Comparison of ENCODE assay signal across 8 cellular contexts in genomic region chr11:76918941-76919386, GRCh38. TPM values are rescaled to one million over a fixed set of nuclear protein-coding genes. Genes with fewer than 3 reads are reported as not detected.
A peak's percentile ranks its signal among the peaks of the same experiment; 100 is the strongest.
DNase-seq lines count a peak whose midpoint lies in the region; ATAC-seq and TF ChIP-seq lines count a peak whose summit lies in the region.

No MANE protein-coding gene starts in this region.

- no peak overlapping the region for H3K27ac Mint-ChIP-seq in activated naive CD4-positive, alpha-beta T cell treated with anti-CD3 and anti-CD28 coated beads for 36 hours
- H3K27ac Mint-ChIP-seq in activated naive CD4-positive, alpha-beta T cell treated with anti-CD3 and anti-CD28 coated beads, Interleukin-2, amount 50 U/mL, for 72 hours = no peak overlapping the region

- no peaks in the 10 kb centered on the region for H3K36me3 ChIP-seq in SU-DHL-6 (ENCODE audit: low read length)

- H3K9me3 ChIP-seq in SU-DHL-6 (ENCODE audit: insufficient read depth, low read length) = no peaks in the 10 kb centered on the region

- no peaks in the 10 kb centered on the region for H3K9me2 ChIP-seq in SU-DHL-6 (replicated peaks; ENCODE audit: insufficient read depth, low read length)

- no peak overlapping the region for H3K4me3 Mint-ChIP-seq in activated naive CD4-positive, alpha-beta T cell treated with anti-CD3 and anti-CD28 coated beads for 36 hours

- peak; percentile 19 for DNase-seq in activated naive CD4-positive, alpha-beta T cell treated with anti-CD3 and anti-CD28 coated beads for 36 hours
- no peak for DNase-seq in activated naive CD4-positive, alpha-beta T cell treated with anti-CD3 and anti-CD28 coated beads, Interleukin-2, amount 50 U/mL, for 72 hours (ENCODE audit: low spot score in 2 of 2)
- DNase-seq in NCI-H146 (lab: John Stamatoyannopoulos, UW) (peak; percentile 57), fibroblast of peridontal ligament (ENCODE audit: extremely low read depth) (peak; percentile 83), non-pigmented ciliary epithelial cell (ENCODE audit: low read depth) (peak; percentile 30)
- DNase-seq in activated naive CD4-positive, alpha-beta T cell treated with Interleukin-2 at 50 U/mL for 16 hours = no peak

- peaks cover 3% of the 10 kb centered on the region for H3K9me3 Mint-ChIP-seq in activated naive CD4-positive, alpha-beta T cell treated with anti-CD3 and anti-CD28 coated beads for 36 hours
- no peaks in the 10 kb centered on the region for H3K9me3 Mint-ChIP-seq in activated naive CD4-positive, alpha-beta T cell treated with anti-CD3 and anti-CD28 coated beads, Interleukin-2, amount 50 U/mL, for 72 hours

- no peak overlapping the region for H3K4me2 ChIP-seq in SU-DHL-6 (ENCODE audit: low read depth, low read length, poor library complexity, severe bottlenecking)

- H3K36me3 Mint-ChIP-seq in activated naive CD4-positive, alpha-beta T cell treated with anti-CD3 and anti-CD28 coated beads for 36 hours (ENCODE audit: low read depth) = no peaks in the 10 kb centered on the region
- H3K36me3 Mint-ChIP-seq in activated naive CD4-positive, alpha-beta T cell treated with anti-CD3 and anti-CD28 coated beads, Interleukin-2, amount 50 U/mL, for 72 hours = no peaks in the 10 kb centered on the region

- CTCF ChIA-PET in activated naive CD4-positive, alpha-beta T cell treated with anti-CD3 and anti-CD28 coated beads for 36 hours (lab: Charles Lee) = interaction anchor here (0.6 to 7.5 kb wide), 45 partner anchors 12 to 840 kb away, joined by 3 to 137 read pairs (median 4); no protein-coding TSS in a partner anchor

- no peak overlapping the region for H3K27ac ChIP-seq in SU-DHL-6 (ENCODE audit: low read depth, low read length)

- intact Hi-C loops in activated naive CD4-positive, alpha-beta T cell treated with anti-CD3 and anti-CD28 coated beads for 36 hours (cut with micrococcal nuclease) = loop anchor here (1.0 kb wide), 4 partner anchors 59 to 185 kb away; partner anchors contain the start of gene ACER3

- H3K4me1 Mint-ChIP-seq in activated naive CD4-positive, alpha-beta T cell treated with anti-CD3 and anti-CD28 coated beads for 36 hours (ENCODE audit: low read depth) = peaks cover 6% of the 10 kb centered on the region

- no peak overlapping the region for H2AFZ ChIP-seq in SU-DHL-6 (ENCODE audit: low read depth, low read length, severe bottlenecking)

- no peaks in the 10 kb centered on the region for H3K27me3 ChIP-seq in SU-DHL-6 (ENCODE audit: low read length)

- no peak for ATAC-seq in activated naive CD4-positive, alpha-beta T cell treated with anti-CD3 and anti-CD28 coated beads, Interleukin-2, amount 50 U/mL, for 72 hours
- ATAC-seq in HG02623 (IDR thresholded peaks at IDR 0.05; ENCODE audit: unreplicated experiment) = no peak

- H3K9ac ChIP-seq in SU-DHL-6 (ENCODE audit: low read length) = no peak overlapping the region

- no peak overlapping the region for H3K4me3 ChIP-seq in SU-DHL-6 (ENCODE audit: insufficient read depth, low read length, poor library complexity, severe bottlenecking)

- no peaks in the 10 kb centered on the region for H3K79me2 ChIP-seq in SU-DHL-6 (ENCODE audit: insufficient read depth, low read length)

- no peaks in the 10 kb centered on the region for H3K27me3 Mint-ChIP-seq in activated naive CD4-positive, alpha-beta T cell treated with anti-CD3 and anti-CD28 coated beads for 36 hours (ENCODE audit: low read depth)

- TF ChIP-seq CTCF in SU-DHL-6 (IDR thresholded peaks at IDR 0.05; ENCODE audit: insufficient read depth, low read length, poor library complexity, severe bottlenecking) = peak; percentile 47

- no peaks in the 10 kb centered on the region for H3F3A ChIP-seq in SU-DHL-6 (ENCODE audit: insufficient read depth)

- no peaks in the 10 kb centered on the region for H4K20me1 ChIP-seq in SU-DHL-6 (ENCODE audit: low read depth, low read length)

RNA-seq across cellular contexts. Expression of gene ACER3, which starts 58.2 kb away (rescaled TPM):
- 10 to 100 TPM in 1 of 2 experiments, 1 to 10 TPM in 1; 7.6 to 10.0 TPM for total RNA-seq in activated naive CD4-positive, alpha-beta T cell treated with anti-CD3 and anti-CD28 coated beads for 36 hours
- 10 to 100 TPM; 10.8 to 24.3 TPM for total RNA-seq in activated naive CD4-positive, alpha-beta T cell treated with anti-CD3 and anti-CD28 coated beads, Interleukin-2, amount 50 U/mL, for 72 hours

Comparison
In these comparisons a context has a peak if more than half of its experiments do, and no peak if none do; other contexts are left out.
1. DNase-seq: peak in activated naive CD4-positive, alpha-beta T cell treated with anti-CD3 and anti-CD28 coated beads for 36 hours (single experiment), NCI-H146 (single experiment), fibroblast of peridontal ligament (single experiment) and non-pigmented ciliary epithelial cell (single experiment); none in activated naive CD4-positive, alpha-beta T cell treated with anti-CD3 and anti-CD28 coated beads, Interleukin-2, amount 50 U/mL, for 72 hours (0 of 2) and activated naive CD4-positive, alpha-beta T cell treated with Interleukin-2 at 50 U/mL for 16 hours (single experiment).